ENCODE assay signal across 1 cellular context in genomic region chr1:180542113-180542512, GRCh38.
TF ChIP-seq lines count a peak whose summit lies in the region.

No MANE protein-coding gene starts in this region.

TF ChIP-seq in IMR-90, 13 proteins besides CTCF, POLR2A, EP300 and RAD21 (continued from another document):
- TF ChIP-seq USF2 (IDR thresholded peaks at IDR 0.05; ENCODE audit: low read depth, low read length) = no peak
- no peak for TF ChIP-seq FOS (IDR thresholded peaks at IDR 0.05; ENCODE audit: low read depth, low read length)
- no peak for TF ChIP-seq MAFK (IDR thresholded peaks at IDR 0.05; ENCODE audit: low read depth, low read length)
- no peak for TF ChIP-seq SMC3 (IDR thresholded peaks at IDR 0.05; ENCODE audit: low read depth, low read length)
- TF ChIP-seq NFE2L2 (IDR thresholded peaks at IDR 0.05; ENCODE audit: low read depth, low read length) = no peak
